ENCODE assay signal across 8 cellular contexts in the genomic region with DNA sequence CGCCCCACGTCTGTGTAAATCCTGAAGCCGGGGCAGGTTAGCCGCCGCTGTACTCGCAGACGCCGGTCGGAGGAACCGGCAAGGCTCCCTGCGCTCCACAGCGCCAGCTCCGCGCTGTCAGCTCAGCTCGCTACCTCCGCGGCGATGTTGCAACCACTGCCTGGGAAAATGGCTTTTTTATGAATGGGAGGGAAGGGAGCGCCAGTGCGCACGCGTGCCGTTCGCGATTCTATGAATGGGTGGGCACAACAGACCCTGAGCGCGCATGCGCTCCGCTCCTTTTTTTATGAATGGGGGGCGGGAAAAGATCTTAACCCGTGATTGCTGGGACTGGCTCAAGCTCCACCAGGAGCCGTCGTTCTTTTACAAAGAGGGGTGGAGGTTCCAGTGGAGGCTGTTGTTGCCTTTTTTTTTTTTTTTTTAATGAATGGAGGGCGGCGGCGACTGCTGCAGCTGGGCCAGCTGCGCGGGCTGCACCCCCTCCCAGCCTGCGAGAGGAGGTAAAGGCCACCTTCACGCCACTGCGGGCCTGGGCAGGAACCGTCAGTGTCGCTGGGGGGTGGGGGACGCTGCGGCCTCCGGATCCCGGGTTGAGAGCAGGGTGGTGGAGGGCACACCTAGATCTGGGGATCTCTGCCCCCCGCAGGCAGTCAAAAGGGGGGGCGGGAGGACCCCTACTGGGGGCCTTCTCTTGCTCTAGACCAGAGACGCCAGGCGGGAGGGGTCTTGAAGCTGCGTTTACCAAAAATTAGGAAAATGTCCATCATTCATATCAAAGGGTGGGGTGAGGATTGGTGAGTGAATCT. TPM values are rescaled to one million over a fixed set of nuclear protein-coding genes. Genes with fewer than 3 reads are reported as not detected.
DNase-seq lines count a peak whose midpoint lies in the region; ATAC-seq, FAIRE-seq and TF ChIP-seq lines count a peak whose summit lies in the region.

A gene with protein sequence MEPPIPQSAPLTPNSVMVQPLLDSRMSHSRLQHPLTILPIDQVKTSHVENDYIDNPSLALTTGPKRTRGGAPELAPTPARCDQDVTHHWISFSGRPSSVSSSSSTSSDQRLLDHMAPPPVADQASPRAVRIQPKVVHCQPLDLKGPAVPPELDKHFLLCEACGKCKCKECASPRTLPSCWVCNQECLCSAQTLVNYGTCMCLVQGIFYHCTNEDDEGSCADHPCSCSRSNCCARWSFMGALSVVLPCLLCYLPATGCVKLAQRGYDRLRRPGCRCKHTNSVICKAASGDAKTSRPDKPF (minus strand): TSS at position 151 of the 806 bp plus-strand sequence. CDS start 9,913 bp downstream, outside the sequence.

- H3K36me3 Mint-ChIP-seq in endothelial cell (ENCODE audit: low read depth, unreplicated experiment) = peaks cover 20% of the 10 kb centered on the region

- peaks cover 10% of the 10 kb centered on the region for H3K27me3 Mint-ChIP-seq in endothelial cell (ENCODE audit: unreplicated experiment)

- peak within 1 kb of the TSS; percentile 99 for H3K4me3 Mint-ChIP-seq in endothelial cell (ENCODE audit: unreplicated experiment)

- H3K4me1 ChIP-seq in NT2/D1 (ENCODE audit: insufficient read depth, insufficient read length) = peaks cover 8% of the 10 kb centered on the region
- peaks cover 13% of the 10 kb centered on the region for H3K4me1 ChIP-seq in mesodermal cell (ENCODE audit: control insufficient read depth, insufficient read depth, low read length, poor library complexity, severe bottlenecking)

- 0 to 1% methylated on average over 34 to 38 of the region's 52 CpGs for WGBS in mesodermal cell (ENCODE audit: insufficient coverage in 2 of 2), 2 experiments

- H3K9me3 ChIP-seq in NT2/D1 (ENCODE audit: insufficient read depth, low read length) (no peaks in the 10 kb centered on the region), mesodermal cell (ENCODE audit: control insufficient read depth, low read length) (no peaks in the 10 kb centered on the region)

- no peaks in the 10 kb centered on the region for H3K9me3 Mint-ChIP-seq in endothelial cell (ENCODE audit: unreplicated experiment)

- H3K9ac ChIP-seq in NT2/D1 (ENCODE audit: insufficient read length, low read depth) = peak within 1 kb of the TSS; percentile 86

- TF ChIP-seq CTCF in endothelial cell (IDR thresholded peaks at IDR 0.05; ENCODE audit: unreplicated experiment) = no peak

- peak; percentile 65 for ATAC-seq in GM21367 (IDR thresholded peaks at IDR 0.05; ENCODE audit: unreplicated experiment)

- peak; percentile 90 for FAIRE-seq in HTR-8/SVneo (lab: Jason Lieb, UNC)

- H3K36me3 ChIP-seq in NT2/D1 (ENCODE audit: insufficient read depth, insufficient read length, low read length) (peaks cover 23% of the 10 kb centered on the region), mesodermal cell (ENCODE audit: control insufficient read depth, insufficient read depth, low read length) (peaks cover 46% of the 10 kb centered on the region)

- peaks cover 5% of the 10 kb centered on the region for H3K27me3 ChIP-seq in NT2/D1 (ENCODE audit: insufficient read depth, insufficient read length)

- H3K27ac Mint-ChIP-seq in endothelial cell (ENCODE audit: unreplicated experiment) = peak within 1 kb of the TSS; percentile 80

- peaks cover 52% of the 10 kb centered on the region for H3K4me1 Mint-ChIP-seq in endothelial cell (ENCODE audit: unreplicated experiment)

- peak; percentile 93 for DNase-seq in COR-L47 (lab: John Stamatoyannopoulos, UW)
- peak; percentile 93 for DNase-seq in HTR-8/SVneo (ENCODE audit: insufficient read length, low spot score)
- peak; percentile 92 for DNase-seq in NT2/D1 (ENCODE audit: low read depth, low spot score)
- DNase-seq in activated CD8-positive, alpha-beta memory T cell treated with anti-CD3 and anti-CD28 coated beads, Interleukin-2, amount 50 U/mL, for 4 hours = peak; percentile 81
- peak; percentile 95 for DNase-seq in endothelial cell (ENCODE audit: low spot score)
- DNase-seq in stimulated activated CD8-positive, alpha-beta memory T cell treated with anti-CD3 and anti-CD28 coated beads, Interleukin-15, amount 100 ng/mL, for 24 hours (ENCODE audit: low read depth) = peak; percentile 72

- H3K27ac ChIP-seq in mesodermal cell (ENCODE audit: low read depth, low read length, severe bottlenecking) = peak within 1 kb of the TSS; percentile 96

- peak within 1 kb of the TSS; percentile 75 for H3K4me3 ChIP-seq in NT2/D1 (ENCODE audit: insufficient read length, low read depth)
- peak within 1 kb of the TSS; percentile 100 for H3K4me3 ChIP-seq in mesodermal cell (ENCODE audit: extremely low read depth, insufficient read depth, low read length, poor library complexity, severe bottlenecking)

RNA-seq across cellular contexts. Expression of the gene that starts here (rescaled TPM):
- 74.2 TPM for total RNA-seq in endothelial cell (ENCODE audit: unreplicated experiment)
- polyA plus RNA-seq in mesodermal cell (2013, experiment 1 of 2) = 147 TPM
- polyA plus RNA-seq in mesodermal cell (2013, experiment 2 of 2) = 117 TPM

Comparison
In these comparisons a context has a peak if more than half of its experiments do, and no peak if none do; other contexts are left out.
1. Peak in every context shown above with its lines: DNase-seq, ATAC-seq, H3K4me3 ChIP-seq and H3K27ac ChIP-seq.